Comparison of ENCODE assay signal across 11 cellular contexts in genomic region chr12:22282283-22282682, GRCh38. TPM values are rescaled to one million over a fixed set of nuclear protein-coding genes. Genes with fewer than 3 reads are reported as not detected.
DNase-seq lines count a peak whose midpoint lies in the region; ATAC-seq, FAIRE-seq and TF ChIP-seq lines count a peak whose summit lies in the region.
"Had no signal": no experiment of that assay in that cellular context is flagged by ENCODE, and none has a peak within 500 bp of the region (broad histone marks: within the 10 kb centered on the region; RNA-seq: fewer than 3 reads in every experiment).

No MANE protein-coding gene starts in this region.

- H2AFZ ChIP-seq in endothelial cell of umbilical vein (ENCODE audit: low read depth, low read length) = peak overlapping the region; percentile 84

- no peak overlapping the region for H3K27ac Mint-ChIP-seq in activated T-helper 2 cell treated with anti-CD3 and anti-CD28 coated beads, Interferon-gamma antibody, Interleukin-2, Interleukin-4, amounts not matched to agents 10 μg/mL and 5 μg/mL and 100 μg/mL, durations not matched to agents 14 hours and 24 hours and 36 hours
- H3K27ac Mint-ChIP-seq: activated CD4-positive, alpha-beta memory T cell treated with anti-CD3 and anti-CD28 coated beads, Interleukin-2, amount 10 ng/mL, durations not matched to agents 7 days and 5 days; mesothelial cell of epicardium had no signal

- H3K4me2 ChIP-seq in endothelial cell of umbilical vein (ENCODE audit: insufficient read depth, low read length) = peak overlapping the region; percentile 94

- peaks cover 5% of the 10 kb centered on the region for H3K27me3 Mint-ChIP-seq in activated T-helper 2 cell treated with anti-CD3 and anti-CD28 coated beads, Interferon-gamma antibody, Interleukin-2, Interleukin-4, amounts not matched to agents 10 μg/mL and 5 μg/mL and 100 μg/mL, durations not matched to agents 14 hours and 24 hours and 36 hours (ENCODE audit: low read depth)
- H3K27me3 Mint-ChIP-seq: activated CD4-positive, alpha-beta memory T cell treated with anti-CD3 and anti-CD28 coated beads, Interleukin-2, amount 10 ng/mL, durations not matched to agents 7 days and 5 days had no signal

- TF ChIP-seq POLR2A in endothelial cell of umbilical vein (IDR thresholded peaks at IDR 0.05; ENCODE audit: low read depth, low read length) = no peak

- ATAC-seq in upper lobe of right lung (no peak), GM18867 (IDR thresholded peaks at IDR 0.05; ENCODE audit: unreplicated experiment) (no peak), HG02981 (IDR thresholded peaks at IDR 0.05; ENCODE audit: unreplicated experiment) (no peak)

- intact Hi-C loops in endothelial cell of umbilical vein (cut with micrococcal nuclease) = loop anchor here (5.0 to 10.0 kb wide), 2 partner anchors 263 to 345 kb away; partner anchors contain the start of genes C2CD5 and ETNK1
- intact Hi-C loops in upper lobe of right lung (cut with DNase I) = no loop called here
- intact Hi-C loops in activated T-helper 2 cell treated with anti-CD3 and anti-CD28 coated beads, Interferon-gamma antibody, Interleukin-2, Interleukin-4, amounts not matched to agents 10 μg/mL and 5 μg/mL and 100 μg/mL, durations not matched to agents 14 hours and 24 hours and 36 hours (cut with micrococcal nuclease) = no loop called here

- peak overlapping the region in 1 of 3 experiments; percentile 50 for H3K4me3 ChIP-seq in endothelial cell of umbilical vein (replicated peaks in 1 of 3; ENCODE audit: insufficient read depth in 1 of 3, low read depth in 1 of 3, low read length in 3 of 3)
- peak overlapping the region; percentile 3 for H3K4me3 ChIP-seq in upper lobe of right lung

- H3K9me3 Mint-ChIP-seq in activated T-helper 2 cell treated with anti-CD3 and anti-CD28 coated beads, Interferon-gamma antibody, Interleukin-2, Interleukin-4, amounts not matched to agents 10 μg/mL and 5 μg/mL and 100 μg/mL, durations not matched to agents 14 hours and 24 hours and 36 hours = no peaks in the 10 kb centered on the region
- H3K9me3 Mint-ChIP-seq: activated CD4-positive, alpha-beta memory T cell treated with anti-CD3 and anti-CD28 coated beads, Interleukin-2, amount 10 ng/mL, durations not matched to agents 7 days and 5 days had no signal

- H3K9me3 ChIP-seq in endothelial cell of umbilical vein (replicated peaks; ENCODE audit: control insufficient read depth, insufficient read depth, low read length) (no peaks in the 10 kb centered on the region), upper lobe of right lung (no peaks in the 10 kb centered on the region)

- H3K27me3 ChIP-seq in endothelial cell of umbilical vein (ENCODE audit: control insufficient read depth in 2 of 2, insufficient read depth in 2 of 2, low read length in 2 of 2) = no peaks in the 10 kb centered on the region
- no peaks in the 10 kb centered on the region for H3K27me3 ChIP-seq in upper lobe of right lung

- no peaks in the 10 kb centered on the region for H3K4me1 Mint-ChIP-seq in activated T-helper 2 cell treated with anti-CD3 and anti-CD28 coated beads, Interferon-gamma antibody, Interleukin-2, Interleukin-4, amounts not matched to agents 10 μg/mL and 5 μg/mL and 100 μg/mL, durations not matched to agents 14 hours and 24 hours and 36 hours (ENCODE audit: low read depth)

- no peaks in the 10 kb centered on the region for H3K36me3 Mint-ChIP-seq in activated T-helper 2 cell treated with anti-CD3 and anti-CD28 coated beads, Interferon-gamma antibody, Interleukin-2, Interleukin-4, amounts not matched to agents 10 μg/mL and 5 μg/mL and 100 μg/mL, durations not matched to agents 14 hours and 24 hours and 36 hours (ENCODE audit: low read depth)
- H3K36me3 Mint-ChIP-seq: mesothelial cell of epicardium had no signal

- POLR2A ChIA-PET in endothelial cell of umbilical vein (lab: Charles Lee) = no interaction called here

- H3K4me3 Mint-ChIP-seq in activated T-helper 2 cell treated with anti-CD3 and anti-CD28 coated beads, Interferon-gamma antibody, Interleukin-2, Interleukin-4, amounts not matched to agents 10 μg/mL and 5 μg/mL and 100 μg/mL, durations not matched to agents 14 hours and 24 hours and 36 hours (ENCODE audit: low read depth) = no peak overlapping the region
- H3K4me3 Mint-ChIP-seq: activated CD4-positive, alpha-beta memory T cell treated with anti-CD3 and anti-CD28 coated beads, Interleukin-2, amount 10 ng/mL, durations not matched to agents 7 days and 5 days; mesothelial cell of epicardium had no signal

- H3K4me1 ChIP-seq in endothelial cell of umbilical vein (ENCODE audit: control insufficient read depth, extremely low read depth, insufficient read depth, low read length) = peaks cover 22% of the 10 kb centered on the region
- peaks cover 12% of the 10 kb centered on the region for H3K4me1 ChIP-seq in upper lobe of right lung

- CTCF ChIA-PET in endothelial cell of umbilical vein (lab: Charles Lee) = interaction anchor here (0.6 to 2.2 kb wide), 8 partner anchors 9 to 200 kb away, joined by 3 to 9 read pairs (median 4); no protein-coding TSS in a partner anchor

- H3K27ac ChIP-seq in endothelial cell of umbilical vein (ENCODE audit: insufficient read depth, low read depth, low read length) (peak overlapping the region; percentile 79), upper lobe of right lung (peak overlapping the region; percentile 70)

- H3K79me2 ChIP-seq in endothelial cell of umbilical vein (ENCODE audit: control insufficient read depth, insufficient read depth, low read length) = no peaks in the 10 kb centered on the region

- TF ChIP-seq CTCF in endothelial cell of umbilical vein (IDR thresholded peaks at IDR 0.05; ENCODE audit: extremely low read depth in 1 of 2, insufficient read depth in 1 of 2, low read depth in 1 of 2, low read length in 2 of 2) (no peak), upper lobe of right lung (IDR thresholded peaks at IDR 0.05) (no peak)

- H3K9ac ChIP-seq in endothelial cell of umbilical vein (replicated peaks; ENCODE audit: extremely low read depth, insufficient read depth, low read length) = peak overlapping the region; percentile 52

- dilution Hi-C loops in endothelial cell of umbilical vein (cut with MboI; ENCODE audit: extremely low pct_ligation_motif_present, low sequenced_read_pairs) = no loop called here

- no TSS peak for BruUV-seq in endothelial cell of umbilical vein (replicated peaks; lab: Mats Ljungman, UMichigan)

- no peaks in the 10 kb centered on the region for H3K9me1 ChIP-seq in endothelial cell of umbilical vein (replicated peaks; ENCODE audit: control insufficient read depth, extremely low read depth, insufficient read depth, low read length)

- no peaks in the 10 kb centered on the region for H3K36me3 ChIP-seq in endothelial cell of umbilical vein (ENCODE audit: control insufficient read depth in 2 of 2, extremely low read depth in 1 of 2, insufficient read depth in 2 of 2, low read length in 2 of 2)
- H3K36me3 ChIP-seq in upper lobe of right lung = no peaks in the 10 kb centered on the region

- no peaks in the 10 kb centered on the region for H4K20me1 ChIP-seq in endothelial cell of umbilical vein (replicated peaks; ENCODE audit: control insufficient read depth, extremely low read depth, insufficient read depth, low read length)

- FAIRE-seq in endothelial cell of umbilical vein (lab: Jason Lieb, UNC) = peak; percentile 86

- DNase-seq in NCI-H226 = peak; percentile 76
- peak; percentile 73 for DNase-seq in endothelial cell of umbilical vein (ENCODE audit: low read depth, low spot score)
- peak; percentile 37 for DNase-seq in medulla oblongata (ENCODE audit: extremely low spot score)
- DNase-seq in upper lobe of right lung = no peak
- no peak for DNase-seq in activated naive CD4-positive, alpha-beta T cell (lab: John Stamatoyannopoulos, UW)
- DNase-seq in activated T-helper 2 cell treated with anti-CD3 and anti-CD28 coated beads, Interferon-gamma antibody, Interleukin-2, Interleukin-4, amounts not matched to agents 10 μg/mL and 5 μg/mL and 100 μg/mL, durations not matched to agents 14 hours and 24 hours and 36 hours (ENCODE audit: low spot score) = no peak
- DNase-seq: activated CD4-positive, alpha-beta memory T cell treated with anti-CD3 and anti-CD28 coated beads, Interleukin-2, amount 10 ng/mL, durations not matched to agents 7 days and 5 days; NCI-H1092 had no signal

TF ChIP-seq in endothelial cell of umbilical vein, 7 proteins besides CTCF, POLR2A, EP300 and RAD21:
- peak; percentile 84 for TF ChIP-seq FOS (IDR thresholded peaks at IDR 0.05; ENCODE audit: borderline replicate concordance, insufficient read depth, low read length)
- no peak for TF ChIP-seq MAX (IDR thresholded peaks at IDR 0.05; ENCODE audit: insufficient read depth, insufficient read length)
- TF ChIP-seq GATA2 (IDR thresholded peaks at IDR 0.05; ENCODE audit: insufficient read depth, insufficient read length, low read depth, low read length) = peak; percentile 52
- TF ChIP-seq MYC (IDR thresholded peaks at IDR 0.05; ENCODE audit: low read depth, low read length) = no peak
- TF ChIP-seq EZH2 (IDR thresholded peaks at IDR 0.05; ENCODE audit: borderline replicate concordance, low read depth, low read length, severe bottlenecking) = no peak
- TF ChIP-seq POLR2AphosphoS5 (IDR thresholded peaks at IDR 0.05; ENCODE audit: insufficient read depth, low read depth, low read length) = no peak
- no peak for TF ChIP-seq JUN (IDR thresholded peaks at IDR 0.05; ENCODE audit: borderline replicate concordance, insufficient read depth, insufficient read length, low read depth)
TF ChIP-seq in endothelial cell of umbilical vein: peak in this region for 2.

RNA-seq across cellular contexts. Expression of gene ST8SIA1, which starts 52.2 kb away (rescaled TPM):
- total RNA-seq in endothelial cell of umbilical vein = not detected in 2 replicates
- polyA plus RNA-seq in endothelial cell of umbilical vein = not detected in 2 replicates
- polyA plus RNA-seq in endothelial cell of umbilical vein (2011; cell fraction: cytosol; rRNA removed) = not detected in 2 replicates
- not detected in 2 replicates for polyA plus RNA-seq in endothelial cell of umbilical vein (2011; cell fraction: nucleus; rRNA removed)
- polyA plus RNA-seq in endothelial cell of umbilical vein (2012) = not detected in 2 replicates
- 0.64 TPM in 1 of 2 replicates, not detected in the other for polyA minus RNA-seq in endothelial cell of umbilical vein
- not detected for polyA minus RNA-seq in endothelial cell of umbilical vein (2011; cell fraction: cytosol; rRNA and poly(A)+ RNA removed)
- polyA minus RNA-seq in endothelial cell of umbilical vein (2011; cell fraction: nucleus; rRNA and poly(A)+ RNA removed) = not detected in 2 replicates
- total RNA-seq in upper lobe of right lung = 8.5 TPM
- total RNA-seq in activated T-helper 2 cell treated with anti-CD3 and anti-CD28 coated beads, Interferon-gamma antibody, Interleukin-2, Interleukin-4, amounts not matched to agents 10 μg/mL and 5 μg/mL and 100 μg/mL, durations not matched to agents 14 hours and 24 hours and 36 hours = 0.39 and 1.3 TPM in 2 replicates

Comparison
In these comparisons a context has a peak if more than half of its experiments do, and no peak if none do; other contexts are left out.
1. DNase-seq: peak in NCI-H226 (single experiment), endothelial cell of umbilical vein (single experiment) and medulla oblongata (single experiment); none in upper lobe of right lung (single experiment), activated naive CD4-positive, alpha-beta T cell (0 of 4) and activated T-helper 2 cell treated with anti-CD3 and anti-CD28 coated beads, Interferon-gamma antibody, Interleukin-2, Interleukin-4, amounts not matched to agents 10 μg/mL and 5 μg/mL and 100 μg/mL, durations not matched to agents 14 hours and 24 hours and 36 hours (single experiment).